ENCODE assay signal across 1 cellular context in genomic region chr2:32946314-32947075, GRCh38.
A peak's percentile ranks its signal among the peaks of the same experiment; 100 is the strongest.
TF ChIP-seq lines count a peak whose summit lies in the region.

Gene LTBP1, plus strand, starts transcription at chr2:32946953. Its CDS starts 372 bp downstream, at chr2:32947325.

TF ChIP-seq in HepG2, 621 proteins besides CTCF, POLR2A, EP300 and RAD21 (continued from another document):
- TF ChIP-seq TFDP1 (CRISPR knock-in tag; IDR thresholded peaks at IDR 0.05; ENCODE audit: borderline replicate concordance) (no peak), ARID2 (CRISPR knock-in tag; IDR thresholded peaks at IDR 0.05; ENCODE audit: borderline replicate concordance) (no peak), HNRNPK (IDR thresholded peaks at IDR 0.05; ENCODE audit: low read depth, low read length, poor library complexity, severe bottlenecking) (no peak), CAMTA2 (CRISPR knock-in tag; IDR thresholded peaks at IDR 0.05; ENCODE audit: borderline replicate concordance) (no peak), AKAP8 (CRISPR knock-in tag; IDR thresholded peaks at IDR 0.05) (no peak), PAXIP1 (CRISPR knock-in tag; conservative IDR thresholded peaks at IDR 0.05) (no peak), KDM1A (CRISPR knock-in tag; IDR thresholded peaks at IDR 0.05) (0 out of 2 replicates have a peak, but pooled peaks have one; percentile 72), ZNF326 (CRISPR knock-in tag; IDR thresholded peaks at IDR 0.05; ENCODE audit: borderline replicate concordance) (no peak), SMARCC2 (IDR thresholded peaks at IDR 0.05) (no peak), BCL6 (CRISPR knock-in tag; IDR thresholded peaks at IDR 0.05) (no peak; the same call in 1 of the 2 replicates), NFATC3 (CRISPR knock-in tag; IDR thresholded peaks at IDR 0.05) (no peak), RXRB (CRISPR knock-in tag; IDR thresholded peaks at IDR 0.05; ENCODE audit: borderline replicate concordance) (no peak), MTA3 (CRISPR knock-in tag; IDR thresholded peaks at IDR 0.05) (no peak), PHB2 (IDR thresholded peaks at IDR 0.05; ENCODE audit: partially characterized antibody) (no peak), FOSL1 (CRISPR knock-in tag; IDR thresholded peaks at IDR 0.05; ENCODE audit: borderline replicate concordance) (no peak), ZGPAT (CRISPR knock-in tag; IDR thresholded peaks at IDR 0.05) (0 out of 2 replicates have a peak, but pooled peaks have one; percentile 31), ZBTB44 (CRISPR knock-in tag; IDR thresholded peaks at IDR 0.05) (0 out of 2 replicates have a peak, but pooled peaks have one; percentile 43), TFDP2 (CRISPR knock-in tag; IDR thresholded peaks at IDR 0.05) (no peak; the same call in 1 of the 2 replicates)
- TF ChIP-seq, protein P1, sequence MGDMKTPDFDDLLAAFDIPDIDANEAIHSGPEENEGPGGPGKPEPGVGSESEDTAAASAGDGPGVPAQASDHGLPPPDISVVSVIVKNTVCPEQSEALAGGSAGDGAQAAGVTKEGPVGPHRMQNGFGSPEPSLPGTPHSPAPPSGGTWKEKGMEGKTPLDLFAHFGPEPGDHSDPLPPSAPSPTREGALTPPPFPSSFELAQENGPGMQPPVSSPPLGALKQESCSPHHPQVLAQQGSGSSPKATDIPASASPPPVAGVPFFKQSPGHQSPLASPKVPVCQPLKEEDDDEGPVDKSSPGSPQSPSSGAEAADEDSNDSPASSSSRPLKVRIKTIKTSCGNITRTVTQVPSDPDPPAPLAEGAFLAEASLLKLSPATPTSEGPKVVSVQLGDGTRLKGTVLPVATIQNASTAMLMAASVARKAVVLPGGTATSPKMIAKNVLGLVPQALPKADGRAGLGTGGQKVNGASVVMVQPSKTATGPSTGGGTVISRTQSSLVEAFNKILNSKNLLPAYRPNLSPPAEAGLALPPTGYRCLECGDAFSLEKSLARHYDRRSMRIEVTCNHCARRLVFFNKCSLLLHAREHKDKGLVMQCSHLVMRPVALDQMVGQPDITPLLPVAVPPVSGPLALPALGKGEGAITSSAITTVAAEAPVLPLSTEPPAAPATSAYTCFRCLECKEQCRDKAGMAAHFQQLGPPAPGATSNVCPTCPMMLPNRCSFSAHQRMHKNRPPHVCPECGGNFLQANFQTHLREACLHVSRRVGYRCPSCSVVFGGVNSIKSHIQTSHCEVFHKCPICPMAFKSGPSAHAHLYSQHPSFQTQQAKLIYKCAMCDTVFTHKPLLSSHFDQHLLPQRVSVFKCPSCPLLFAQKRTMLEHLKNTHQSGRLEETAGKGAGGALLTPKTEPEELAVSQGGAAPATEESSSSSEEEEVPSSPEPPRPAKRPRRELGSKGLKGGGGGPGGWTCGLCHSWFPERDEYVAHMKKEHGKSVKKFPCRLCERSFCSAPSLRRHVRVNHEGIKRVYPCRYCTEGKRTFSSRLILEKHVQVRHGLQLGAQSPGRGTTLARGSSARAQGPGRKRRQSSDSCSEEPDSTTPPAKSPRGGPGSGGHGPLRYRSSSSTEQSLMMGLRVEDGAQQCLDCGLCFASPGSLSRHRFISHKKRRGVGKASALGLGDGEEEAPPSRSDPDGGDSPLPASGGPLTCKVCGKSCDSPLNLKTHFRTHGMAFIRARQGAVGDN (CRISPR knock-in tag; IDR thresholded peaks at IDR 0.05), result peak; percentile 54
